1 cellular context compared by ENCODE assay signal in the genomic region with DNA sequence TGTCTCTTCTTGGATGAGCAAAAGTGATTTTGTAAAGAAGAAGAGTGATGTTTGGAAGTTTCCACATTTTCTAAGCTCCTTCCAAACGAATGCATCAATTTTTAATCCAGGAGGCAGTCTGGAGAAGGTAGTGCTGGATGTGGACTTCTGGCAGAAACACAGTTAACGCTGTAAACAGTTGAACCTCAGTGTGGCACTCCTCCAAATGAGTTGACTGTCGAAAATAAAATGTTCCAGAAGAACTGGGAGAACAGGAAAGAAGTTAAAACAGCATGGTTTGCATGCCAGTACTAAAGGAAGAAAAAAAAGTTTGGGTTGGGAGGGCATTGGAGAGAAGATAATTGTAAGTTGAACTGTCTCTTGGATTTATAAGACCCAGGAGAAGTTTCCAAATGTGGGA.
TF ChIP-seq lines count a peak whose summit lies in the region.

No MANE protein-coding gene starts in this region.

TF ChIP-seq in WTC11, 78 proteins besides CTCF, POLR2A, EP300 and RAD21 (continued from another document):
- TF ChIP-seq, protein P1, sequence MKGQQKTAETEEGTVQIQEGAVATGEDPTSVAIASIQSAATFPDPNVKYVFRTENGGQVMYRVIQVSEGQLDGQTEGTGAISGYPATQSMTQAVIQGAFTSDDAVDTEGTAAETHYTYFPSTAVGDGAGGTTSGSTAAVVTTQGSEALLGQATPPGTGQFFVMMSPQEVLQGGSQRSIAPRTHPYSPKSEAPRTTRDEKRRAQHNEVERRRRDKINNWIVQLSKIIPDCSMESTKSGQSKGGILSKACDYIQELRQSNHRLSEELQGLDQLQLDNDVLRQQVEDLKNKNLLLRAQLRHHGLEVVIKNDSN (CRISPR knock-in tag; IDR thresholded peaks at IDR 0.05) = no peak
